9 cellular contexts compared by ENCODE assay signal in the genomic region with DNA sequence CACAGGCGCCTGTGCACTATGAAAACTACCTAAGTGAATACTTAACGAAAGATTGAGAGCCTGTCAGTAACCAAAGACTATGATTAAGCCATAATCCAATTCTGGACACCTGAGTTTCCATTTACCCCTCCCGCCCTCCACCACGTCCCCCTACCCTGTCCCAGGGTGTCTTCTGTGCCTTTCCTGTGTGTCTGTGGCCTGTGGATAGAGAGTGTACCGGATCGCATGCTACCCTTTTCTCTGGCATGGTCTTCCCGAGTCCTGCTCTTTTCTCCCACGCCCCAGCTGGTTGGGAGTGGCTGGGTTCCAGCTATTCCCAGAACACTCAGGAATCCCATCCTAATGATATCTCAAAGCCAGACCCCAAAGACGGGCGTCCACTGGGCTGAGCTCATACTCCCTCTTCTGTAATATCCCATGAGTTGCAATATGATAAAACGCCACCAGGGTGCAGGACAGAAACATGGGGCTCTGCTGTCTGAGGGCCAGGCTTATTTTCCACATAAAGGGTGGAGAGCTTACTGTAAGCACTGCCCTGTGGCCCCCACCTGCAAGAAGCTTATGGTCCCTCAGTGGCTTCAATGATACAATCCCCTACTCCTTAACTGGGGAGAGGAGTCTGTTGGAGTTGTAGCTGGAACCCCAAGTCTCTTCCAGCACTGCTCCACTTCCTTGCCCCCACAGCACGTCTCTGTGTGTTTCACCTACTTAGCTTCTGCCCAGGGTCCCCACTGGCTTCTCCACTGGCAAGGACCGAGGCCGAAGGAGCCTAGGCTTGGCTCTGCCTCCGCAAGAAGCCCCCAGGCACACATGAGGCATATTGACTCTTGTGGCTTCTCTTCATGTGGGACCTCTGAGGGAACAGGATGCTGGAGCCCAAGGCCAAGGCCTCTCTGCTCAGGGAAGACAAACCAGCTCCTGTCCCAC. TPM values are rescaled to one million over a fixed set of nuclear protein-coding genes. Genes with fewer than 3 reads are reported as not detected.
DNase-seq lines count a peak whose midpoint lies in the region; ATAC-seq and TF ChIP-seq lines count a peak whose summit lies in the region.
"Had no signal": no experiment of that assay in that cellular context is flagged by ENCODE, and none has a peak within 500 bp of the region (broad histone marks: within the 10 kb centered on the region; RNA-seq: fewer than 3 reads in every experiment).

No MANE protein-coding gene starts in this region.

- no peak for TF ChIP-seq POLR2A in suprapubic skin (IDR thresholded peaks at IDR 0.05)

- H3K36me3 ChIP-seq in GM23248 (ENCODE audit: low read depth) (no peaks in the 10 kb centered on the region), liver (ENCODE audit: control insufficient read depth in 4 of 4, insufficient read depth in 3 of 4, low read depth in 1 of 4, low read length in 3 of 4) (no peaks in the 10 kb centered on the region), suprapubic skin (no peaks in the 10 kb centered on the region)

- H3K27me3 ChIP-seq in GM23248 (replicated peaks; ENCODE audit: insufficient read depth) (peaks cover 42% of the 10 kb centered on the region), liver (ENCODE audit: control insufficient read depth in 4 of 4, insufficient read depth in 4 of 4, low read length in 3 of 4) (peaks cover 0 to 1% (median 0%) of the 10 kb centered on the region in 4 donors), suprapubic skin (peaks cover 3% of the 10 kb centered on the region)

- peaks cover 8% of the 10 kb centered on the region; the same call in 1 of the 2 replicates for H3F3A ChIP-seq in GM23248 (ENCODE audit: insufficient read depth)

- TF ChIP-seq CTCF in liver (IDR thresholded peaks at IDR 0.05; ENCODE audit: low read depth, low read length, missing input control) (peak; percentile 73), suprapubic skin (IDR thresholded peaks at IDR 0.05) (peak; percentile 21 to 75)

- in situ Hi-C loops in GM23248 (cut with MboI), result no loop called here

- H3K9me3 ChIP-seq in GM23248 (ENCODE audit: low read depth) (no peaks in the 10 kb centered on the region), liver (ENCODE audit: control insufficient read depth in 4 of 4, low read length in 3 of 4) (no peaks in the 10 kb centered on the region), suprapubic skin (no peaks in the 10 kb centered on the region)

- no peak overlapping the region for H3K4me2 ChIP-seq in GM23248 (ENCODE audit: unreplicated experiment)

- H3K9ac ChIP-seq in GM23248, result no peak overlapping the region
- H3K9ac ChIP-seq in liver (ENCODE audit: low read depth in 1 of 2, low read length in 2 of 2), result no peak overlapping the region

- H3K4me3 ChIP-seq in GM23248, result no peak overlapping the region
- H3K4me3 ChIP-seq in liver (ENCODE audit: low read depth in 1 of 3, low read length in 3 of 3), result no peak overlapping the region
- no peak overlapping the region for H3K4me3 ChIP-seq in suprapubic skin

- peak; percentile 61 for DNase-seq in DMS153 treated with DMSO at 0.1 percent for 48 hours (lab: John Stamatoyannopoulos, UW; ENCODE audit: unreplicated experiment)
- peak; percentile 72 for DNase-seq in GM23248
- DNase-seq in NCI-H1092 (lab: John Stamatoyannopoulos, UW), result peak; percentile 57
- peak; percentile 45 for DNase-seq in SW480 (ENCODE audit: low spot score)
- peak; percentile 68 for DNase-seq in cerebellar cortex (ENCODE audit: low spot score)
- no peak for DNase-seq in suprapubic skin (ENCODE audit: low spot score in 2 of 2)

- no peaks in the 10 kb centered on the region for H3K9me2 ChIP-seq in GM23248 (ENCODE audit: insufficient read depth)

- H2AFZ ChIP-seq in GM23248, result no peak overlapping the region

- TF ChIP-seq RAD21 in liver (IDR thresholded peaks at IDR 0.05), result peak; percentile 74 to 83

- no peak for TF ChIP-seq EP300 in suprapubic skin (IDR thresholded peaks at IDR 0.05)

- ATAC-seq in GM18858 (IDR thresholded peaks at IDR 0.05; ENCODE audit: unreplicated experiment), result no peak

- H3K79me2 ChIP-seq in GM23248 (ENCODE audit: insufficient read depth), result no peaks in the 10 kb centered on the region

- WGBS in GM23248 (ENCODE audit: low coverage in 1 of 2, low lambda C conversion rate in 2 of 2, missing lambda C conversion rate in 2 of 2), 2 experiments, result 29 to 38% methylated on average over 14 to 15 of the region's 15 CpGs
- 46% methylated on average over 15 of the region's 15 CpGs for WGBS in liver
- 46% methylated on average over 14 of the region's 15 CpGs for WGBS in suprapubic skin

- no peaks in the 10 kb centered on the region for H3K4me1 ChIP-seq in GM23248 (ENCODE audit: insufficient read depth)
- H3K4me1 ChIP-seq in liver (ENCODE audit: control insufficient read depth in 4 of 4, insufficient read depth in 4 of 4, low read length in 3 of 4), result peaks cover 3 to 29% (median 23%) of the 10 kb centered on the region in 4 donors
- H3K4me1 ChIP-seq in suprapubic skin, result peaks cover 18% of the 10 kb centered on the region

- no peak overlapping the region for H3K27ac ChIP-seq in GM23248
- H3K27ac ChIP-seq in liver (ENCODE audit: low read depth in 1 of 2, low read length in 2 of 2), result no peak overlapping the region
- H3K27ac ChIP-seq in suprapubic skin, result no peak overlapping the region

- no peaks in the 10 kb centered on the region for H4K20me1 ChIP-seq in GM23248 (ENCODE audit: insufficient read depth)

TF ChIP-seq in liver, 16 proteins besides CTCF, POLR2A, EP300 and RAD21:
- TF ChIP-seq, protein P1, sequence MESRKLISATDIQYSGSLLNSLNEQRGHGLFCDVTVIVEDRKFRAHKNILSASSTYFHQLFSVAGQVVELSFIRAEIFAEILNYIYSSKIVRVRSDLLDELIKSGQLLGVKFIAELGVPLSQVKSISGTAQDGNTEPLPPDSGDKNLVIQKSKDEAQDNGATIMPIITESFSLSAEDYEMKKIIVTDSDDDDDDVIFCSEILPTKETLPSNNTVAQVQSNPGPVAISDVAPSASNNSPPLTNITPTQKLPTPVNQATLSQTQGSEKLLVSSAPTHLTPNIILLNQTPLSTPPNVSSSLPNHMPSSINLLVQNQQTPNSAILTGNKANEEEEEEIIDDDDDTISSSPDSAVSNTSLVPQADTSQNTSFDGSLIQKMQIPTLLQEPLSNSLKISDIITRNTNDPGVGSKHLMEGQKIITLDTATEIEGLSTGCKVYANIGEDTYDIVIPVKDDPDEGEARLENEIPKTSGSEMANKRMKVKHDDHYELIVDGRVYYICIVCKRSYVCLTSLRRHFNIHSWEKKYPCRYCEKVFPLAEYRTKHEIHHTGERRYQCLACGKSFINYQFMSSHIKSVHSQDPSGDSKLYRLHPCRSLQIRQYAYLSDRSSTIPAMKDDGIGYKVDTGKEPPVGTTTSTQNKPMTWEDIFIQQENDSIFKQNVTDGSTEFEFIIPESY (IDR thresholded peaks at IDR 0.05), result no peak
- TF ChIP-seq HNF4A (conservative IDR thresholded peaks at IDR 0.05), result no peak
- TF ChIP-seq EGR1 (IDR thresholded peaks at IDR 0.05; ENCODE audit: low read depth in 2 of 2), result no peak
- TF ChIP-seq NR2F2 (IDR thresholded peaks at IDR 0.05), result no peak
- TF ChIP-seq GABPA (IDR thresholded peaks at IDR 0.05 in 1 of 2, conservative IDR thresholded peaks at IDR 0.05 in 1 of 2), result no peak
- no peak for TF ChIP-seq SP1 (IDR thresholded peaks at IDR 0.05)
- TF ChIP-seq FOXA1 (IDR thresholded peaks at IDR 0.05), result no peak
- no peak for TF ChIP-seq FOXA2 (IDR thresholded peaks at IDR 0.05)

RNA-seq across cellular contexts. Expression of a gene that starts 17.6 kb away (rescaled TPM):
- not detected in 2 replicates for total RNA-seq in GM23248 (2014; rRNA removed; shearing (Covaris generic))
- not detected in 2 replicates for polyA plus RNA-seq in GM23248 (2016; fragmentation: Nextera tagmentation; extraction: Ambion mirVana)
- total RNA-seq in liver, result not detected
- polyA plus RNA-seq in liver, result not detected
- total RNA-seq in suprapubic skin, result under 1 TPM in 2 of 4 donors, not detected in 2; 0.49 to 0.60 TPM
- total RNA-seq: activated CD8-positive, alpha-beta memory T cell treated with anti-CD3 and anti-CD28 coated beads for 36 hours had no signal

RNA-seq across cellular contexts. Expression of a gene that starts 24.2 kb away (rescaled TPM):
- total RNA-seq in GM23248 (2014; rRNA removed; shearing (Covaris generic)), result not detected in 2 replicates
- not detected in 2 replicates for polyA plus RNA-seq in GM23248 (2016; fragmentation: Nextera tagmentation; extraction: Ambion mirVana)
- total RNA-seq in liver, result not detected
- not detected for polyA plus RNA-seq in liver
- 1 to 10 TPM in 2 of 4 donors, under 1 TPM in 1, not detected in 1; 0.48 to 1.8 (median 1.1) TPM for total RNA-seq in suprapubic skin
- total RNA-seq: activated CD8-positive, alpha-beta memory T cell treated with anti-CD3 and anti-CD28 coated beads for 36 hours had no signal

RNA-seq across cellular contexts. Expression of a gene that starts 53.7 kb away (rescaled TPM):
- 41.9 and 49.9 TPM in 2 replicates for total RNA-seq in GM23248 (2014; rRNA removed; shearing (Covaris generic))
- 21.3 and 24.4 TPM in 2 replicates for polyA plus RNA-seq in GM23248 (2016; fragmentation: Nextera tagmentation; extraction: Ambion mirVana)
- total RNA-seq in liver, result 10 to 100 TPM; 20.5 to 22.8 TPM
- 1 to 10 TPM; 5.8 to 6.0 TPM for polyA plus RNA-seq in liver
- total RNA-seq in suprapubic skin, result 10 to 100 TPM; 43.0 to 71.0 (median 57.6) TPM

Comparison
In these comparisons a context has a peak if more than half of its experiments do, and no peak if none do; other contexts are left out.
1. DNase-seq: peak in DMS153 treated with DMSO at 0.1 percent for 48 hours (single experiment), GM23248 (single experiment), NCI-H1092 (single experiment), SW480 (single experiment) and cerebellar cortex (single experiment); none in suprapubic skin (0 of 2).